Comparison of ENCODE assay signal across 19 cellular contexts in the genomic region with DNA sequence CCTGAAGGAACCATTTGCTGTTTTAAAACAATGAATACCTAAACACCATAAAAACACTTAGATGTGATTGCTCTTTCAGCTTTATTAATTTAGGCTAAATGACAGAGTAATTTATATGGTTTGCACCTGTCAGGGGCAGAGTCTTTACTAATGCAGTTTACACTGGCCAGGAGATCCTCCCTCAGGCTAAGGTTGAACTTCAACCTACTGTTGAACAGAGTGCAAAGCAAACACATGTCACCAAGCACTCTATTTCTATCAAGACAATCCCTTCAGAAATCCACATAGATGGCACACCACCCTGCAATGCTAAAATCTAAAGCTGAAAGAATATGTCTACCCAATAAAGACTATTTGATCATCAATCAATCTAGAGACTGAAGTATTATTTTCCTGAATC.
DNase-seq lines count a peak whose midpoint lies in the region; ATAC-seq, FAIRE-seq and TF ChIP-seq lines count a peak whose summit lies in the region.
"Had no signal": no experiment of that assay in that cellular context is flagged by ENCODE, and none has a peak within 500 bp of the region (broad histone marks: within the 10 kb centered on the region; RNA-seq: fewer than 3 reads in every experiment).

No MANE protein-coding gene starts in this region.

- H3K4me2 ChIP-seq in PC-3 (ENCODE audit: low read length): peak overlapping the region; percentile 41; the same call in 1 of the 2 replicates
- H3K4me2 ChIP-seq: neural progenitor cell had no signal

- H3K27me3 ChIP-seq in PC-3 (ENCODE audit: low read length) (no peaks in the 10 kb centered on the region), pancreas (no peaks in the 10 kb centered on the region)
- H3K27me3 ChIP-seq: neural progenitor cell, uterus had no signal

- CTCF ChIA-PET in PC-3 (lab: Charles Lee): no interaction called here

- H3K36me3 ChIP-seq in PC-3 (ENCODE audit: low read depth, low read length) (no peaks in the 10 kb centered on the region), pancreas (no peaks in the 10 kb centered on the region)
- H3K36me3 ChIP-seq: neural progenitor cell, uterus had no signal

- no peak for FAIRE-seq in pancreas (lab: Jason Lieb, UNC)

- ATAC-seq in PC-3 (peak; percentile 69), pancreas (peak in 3 of 4 donors; percentile 63 to 81 (median 70)), GM19035 (IDR thresholded peaks at IDR 0.05; ENCODE audit: unreplicated experiment) (no peak), HG03139 (IDR thresholded peaks at IDR 0.05; ENCODE audit: unreplicated experiment) (no peak), HG02798 (IDR thresholded peaks at IDR 0.05; ENCODE audit: poor library complexity, unreplicated experiment) (no peak)

- in situ Hi-C loops in G401 (cut with HindIII; ENCODE audit: low sequenced_read_pairs): no loop called here

- intact Hi-C loops in PC-3 (cut with micrococcal nuclease) (no loop called here), pancreas (cut with DNase I) (no loop called here)

- no peaks in the 10 kb centered on the region for H3K79me2 ChIP-seq in PC-3 (ENCODE audit: low read length)

- H3F3A ChIP-seq in PC-3 (ENCODE audit: low read length, unreplicated experiment): no peaks in the 10 kb centered on the region

- H3K9me2 ChIP-seq in PC-3 (replicated peaks; ENCODE audit: low read length): no peaks in the 10 kb centered on the region

- H3K4me1 ChIP-seq in PC-3 (ENCODE audit: insufficient read depth, low read length) (peaks cover 9% of the 10 kb centered on the region), pancreas (no peaks in the 10 kb centered on the region)
- H3K4me1 ChIP-seq: uterus had no signal

- BruUV-seq in PC-3 (replicated peaks; lab: Mats Ljungman, UMichigan): no TSS peak

- H3K4me3 ChIP-seq in PC-3 (ENCODE audit: low read length) (no peak overlapping the region), pancreas (no peak overlapping the region)
- H3K4me3 ChIP-seq: neural progenitor cell, SK-N-MC, uterus had no signal

- H3K9me3 ChIP-seq in PC-3 (ENCODE audit: low read length): no peaks in the 10 kb centered on the region
- no peaks in the 10 kb centered on the region for H3K9me3 ChIP-seq in pancreas
- H3K9me3 ChIP-seq: uterus had no signal

- DNase-seq in G401 (ENCODE audit: low spot score) (peak; percentile 17), NCI-H1436 treated with DMSO at 0.1 percent for 48 hours (lab: John Stamatoyannopoulos, UW) (peak; percentile 86), PC-3 (peak; percentile 20), pancreas (no peak)
- DNase-seq: activated B cell treated with CpG ODN at 0.5 μM for 24 hours; activated CD4-positive, alpha-beta memory T cell treated with anti-CD3 and anti-CD28 coated beads for 36 hours; activated naive CD8-positive, alpha-beta T cell treated with anti-CD3 and anti-CD28 coated beads for 36 hours; CD4-positive, CD25-positive, alpha-beta regulatory T cell; cerebellar nuclear complex; DMS79; foreskin fibroblast; NCI-H1694 treated with DMSO at 0.1 percent for 48 hours; NCI-H446 treated with DMSO at 0.1 percent for 48 hours; uterus had no signal

- POLR2A ChIA-PET in PC-3 (lab: Charles Lee; ENCODE audit: unreplicated experiment): no interaction called here

- no peak overlapping the region for H2AFZ ChIP-seq in PC-3 (ENCODE audit: low read length)
- H2AFZ ChIP-seq: neural progenitor cell had no signal

- no peaks in the 10 kb centered on the region for H4K20me1 ChIP-seq in PC-3 (ENCODE audit: low read length)

- H3K27ac ChIP-seq in PC-3 (ENCODE audit: low read length) (no peak overlapping the region), pancreas (no peak overlapping the region)
- H3K27ac ChIP-seq: neural progenitor cell, SK-N-MC, uterus had no signal

- TF ChIP-seq CTCF in PC-3 (conservative IDR thresholded peaks at IDR 0.05; ENCODE audit: low read depth, low read length) (no peak), pancreas (IDR thresholded peaks at IDR 0.05) (no peak)

- no peak overlapping the region for H3K9ac ChIP-seq in PC-3 (ENCODE audit: low read length)
- H3K9ac ChIP-seq: neural progenitor cell had no signal

Comparison
In these comparisons a context has a peak if more than half of its experiments do, and no peak if none do; other contexts are left out.
1. DNase-seq: peak in G401 (single experiment), NCI-H1436 treated with DMSO at 0.1 percent for 48 hours (single experiment) and PC-3 (single experiment); none in pancreas (0 of 6).
2. ATAC-seq: peak in PC-3 (single experiment) and pancreas (3 of 4); none in GM19035 (single experiment), HG03139 (single experiment) and HG02798 (single experiment).